In the genomic region with DNA sequence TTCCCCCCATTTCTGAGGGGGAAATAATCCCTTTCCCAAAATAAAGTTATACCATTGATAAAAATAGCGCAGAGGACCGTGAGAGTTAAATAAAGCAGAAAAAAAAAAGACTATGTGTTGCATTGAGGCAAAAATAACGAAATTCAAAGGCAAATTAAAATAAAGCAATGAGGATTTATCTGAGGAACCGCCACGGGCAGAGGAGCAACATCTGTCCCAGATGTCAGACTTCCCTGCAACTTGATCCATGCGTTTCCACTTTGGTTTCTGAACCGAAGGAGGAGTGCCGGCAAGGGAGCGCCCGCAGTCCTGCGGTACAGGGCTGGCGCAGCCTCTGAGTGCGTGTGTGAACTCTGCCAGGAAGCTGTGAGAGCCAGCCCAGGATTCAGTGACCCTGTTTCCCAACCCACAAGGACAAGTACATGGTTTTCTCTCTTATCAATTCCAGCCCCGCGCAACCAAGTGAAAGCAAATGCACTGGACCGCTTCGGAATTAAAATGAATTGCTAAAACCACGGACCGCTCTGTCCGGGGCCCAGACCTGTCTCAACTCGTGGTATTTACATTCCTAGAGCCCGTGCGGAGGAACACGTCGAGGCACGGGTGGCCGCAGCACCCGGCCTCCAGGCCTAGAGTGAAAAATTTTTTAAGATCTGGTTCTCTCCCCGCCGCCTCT, we compare ENCODE assay signal across 11 cellular contexts.
A peak's percentile ranks its signal among the peaks of the same experiment; 100 is the strongest.
DNase-seq lines count a peak whose midpoint lies in the region; ATAC-seq lines count a peak whose summit lies in the region.
"Had no signal": no experiment of that assay in that cellular context is flagged by ENCODE, and none has a peak within 500 bp of the region (broad histone marks: within the 10 kb centered on the region; RNA-seq: fewer than 3 reads in every experiment).

No MANE protein-coding gene starts in this region.

- no peaks in the 10 kb centered on the region for H3K9me3 ChIP-seq in HUES6 (ENCODE audit: control insufficient read depth, insufficient read depth, low read depth, low read length)
- H3K9me3 ChIP-seq: A549 had no signal

- H3K4me2 ChIP-seq in mesendoderm (ENCODE audit: low read length) = no peak overlapping the region
- H3K4me2 ChIP-seq: A549 had no signal

- H3K4me3 Mint-ChIP-seq in activated T-cell treated with anti-CD3 and anti-CD28 coated beads, Interleukin-2, amount 50 U/mL, for 72 hours = peak overlapping the region; percentile 48 to 87

- H3K4me3 ChIP-seq in HUES6 (ENCODE audit: low read depth, low read length) (peak overlapping the region; percentile 44), mesendoderm (ENCODE audit: low read length) (no peak overlapping the region)
- H3K4me3 ChIP-seq: A549 had no signal

- DNase-seq in NCI-H524 (lab: John Stamatoyannopoulos, UW) = peak; percentile 29 to 62
- no peak for DNase-seq in NCI-H524 treated with DMSO at 0.1 percent for 48 hours (lab: John Stamatoyannopoulos, UW)
- peak; percentile 3 to 7 for DNase-seq in activated T-cell treated with anti-CD3 and anti-CD28 coated beads, Interleukin-2, amount 50 U/mL, for 72 hours
- DNase-seq in mesendoderm = peak; percentile 62
- DNase-seq: effector CD4-positive, alpha-beta T cell; NCI-H2081 treated with DMSO at 0.1 percent for 48 hours had no signal

- no peak overlapping the region for H2AK5ac ChIP-seq in mesendoderm (ENCODE audit: low read length)

- H4K5ac ChIP-seq in mesendoderm (ENCODE audit: low read length) = no peak overlapping the region

- H3K4ac ChIP-seq in mesendoderm (ENCODE audit: low read depth, low read length) = no peak overlapping the region

- H3K56ac ChIP-seq in mesendoderm (ENCODE audit: low read length) = no peak overlapping the region

- peaks cover 50% of the 10 kb centered on the region for H3K4me1 Mint-ChIP-seq in activated T-cell treated with anti-CD3 and anti-CD28 coated beads, Interleukin-2, amount 50 U/mL, for 72 hours (ENCODE audit: low read depth)

- no peak for ATAC-seq in activated T-cell treated with anti-CD3 and anti-CD28 coated beads, Interleukin-2, amount 50 U/mL, for 72 hours (replicated peaks in 1 of 2)
- ATAC-seq in HG02798 (IDR thresholded peaks at IDR 0.05; ENCODE audit: poor library complexity, unreplicated experiment) = no peak
- no peak for ATAC-seq in HG02884 (IDR thresholded peaks at IDR 0.05; ENCODE audit: unreplicated experiment)
- ATAC-seq in GM19463 (IDR thresholded peaks at IDR 0.05; ENCODE audit: unreplicated experiment) = no peak
- ATAC-seq: A549 had no signal

- no peak overlapping the region for H2BK15ac ChIP-seq in mesendoderm (replicated peaks; ENCODE audit: low read depth)

- no CpG with 5 or more reads among the region's 30 CpGs for WGBS in mesendoderm (ENCODE audit: extremely low coverage, insufficient coverage, low lambda C conversion rate)

- no peak overlapping the region for H3K23ac ChIP-seq in mesendoderm (ENCODE audit: low read length)

- no peak overlapping the region for H2BK5ac ChIP-seq in mesendoderm (ENCODE audit: low read length)

- no peaks in the 10 kb centered on the region for H3K79me2 ChIP-seq in mesendoderm (ENCODE audit: control insufficient read depth, insufficient read depth, low read length)

- no peak overlapping the region for H2BK120ac ChIP-seq in mesendoderm (ENCODE audit: low read depth, low read length)

- peaks cover 24% of the 10 kb centered on the region for H3K27me3 Mint-ChIP-seq in activated T-cell treated with anti-CD3 and anti-CD28 coated beads, Interleukin-2, amount 50 U/mL, for 72 hours (ENCODE audit: low read depth)

- H4K8ac ChIP-seq in mesendoderm (ENCODE audit: low read depth, low read length) = no peak overlapping the region

- H3K36me3 ChIP-seq in HUES6 (ENCODE audit: control insufficient read depth, insufficient read depth, low read length) = no peaks in the 10 kb centered on the region
- no peaks in the 10 kb centered on the region for H3K36me3 ChIP-seq in mesendoderm (ENCODE audit: control insufficient read depth, insufficient read depth, low read length)

- H3K27me3 ChIP-seq in HUES6 (ENCODE audit: control insufficient read depth, insufficient read depth, low read length) (peaks cover 60% of the 10 kb centered on the region), mesendoderm (ENCODE audit: insufficient read depth, low read length, poor library complexity) (peaks cover 15% of the 10 kb centered on the region)

- H3K27ac ChIP-seq in HUES6 (ENCODE audit: low read depth, low read length) = no peak overlapping the region
- H3K27ac ChIP-seq in mesendoderm (ENCODE audit: low read depth, low read length) = no peak overlapping the region
- H3K27ac ChIP-seq: A549 had no signal

- H3K4me1 ChIP-seq in HUES6 (ENCODE audit: control insufficient read depth, insufficient read depth, low read length) = peaks cover 52% of the 10 kb centered on the region
- H3K4me1 ChIP-seq in mesendoderm (ENCODE audit: control insufficient read depth, low read depth, low read length) = peaks cover 2% of the 10 kb centered on the region

- H3K9ac ChIP-seq in HUES6 (ENCODE audit: low read length) (peak overlapping the region; percentile 40), mesendoderm (ENCODE audit: low read length) (no peak overlapping the region)

- H3K27ac Mint-ChIP-seq in activated T-cell treated with anti-CD3 and anti-CD28 coated beads, Interleukin-2, amount 50 U/mL, for 72 hours = no peak overlapping the region

- H3K9me3 Mint-ChIP-seq in activated T-cell treated with anti-CD3 and anti-CD28 coated beads, Interleukin-2, amount 50 U/mL, for 72 hours = peaks cover 0 to 3% of the 10 kb centered on the region in 2 donors

- no peaks in the 10 kb centered on the region for H3K79me1 ChIP-seq in mesendoderm (ENCODE audit: low read length)

- no peak overlapping the region for H3K18ac ChIP-seq in mesendoderm (ENCODE audit: low read length)

- peaks cover 3 to 17% of the 10 kb centered on the region in 2 donors for H3K36me3 Mint-ChIP-seq in activated T-cell treated with anti-CD3 and anti-CD28 coated beads, Interleukin-2, amount 50 U/mL, for 72 hours (ENCODE audit: insufficient read depth in 2 of 2)
